24 cellular contexts compared by ENCODE assay signal in the genomic region with DNA sequence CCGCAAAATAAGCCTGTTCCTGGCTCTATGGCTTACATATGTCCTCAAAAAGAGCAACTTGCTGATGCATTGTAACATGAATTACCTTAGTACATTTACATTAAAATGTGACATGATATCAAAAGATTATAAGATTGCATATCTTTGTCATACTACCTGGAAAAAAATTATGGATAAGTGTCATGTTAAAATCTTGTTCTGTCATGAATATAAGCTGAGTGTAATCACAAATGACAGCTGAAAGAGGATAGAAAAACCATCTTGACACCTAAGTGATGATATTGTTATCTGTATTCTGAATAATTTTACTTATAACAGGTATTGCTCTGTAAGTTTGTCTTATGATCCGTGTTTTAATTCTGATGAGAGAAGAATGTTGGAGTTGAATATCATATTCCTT.
"Had no signal": no experiment of that assay in that cellular context is flagged by ENCODE, and none has a peak within 500 bp of the region (broad histone marks: within the 10 kb centered on the region; RNA-seq: fewer than 3 reads in every experiment).

No MANE protein-coding gene starts in this region.

- H3K4me3 ChIP-seq: colonic mucosa, coronary artery, dorsolateral prefrontal cortex, esophagus muscularis mucosa, esophagus squamous epithelium, gastrocnemius medialis, gastroesophageal sphincter, heart left ventricle, heart right ventricle had no signal

- H3K9me3 ChIP-seq: colonic mucosa, esophagus muscularis mucosa, gastrocnemius medialis, gastroesophageal sphincter had no signal

- H3K9me3 Mint-ChIP-seq: dendritic cell treated with granulocyte-macrophage colony-stimulating factor and Interleukin-4, amounts not matched to agents 40 ng/mL and 50 ng/mL, for 4 days had no signal

- H3K27me3 Mint-ChIP-seq: dendritic cell treated with granulocyte-macrophage colony-stimulating factor and Interleukin-4, amounts not matched to agents 40 ng/mL and 50 ng/mL, for 4 days; effector memory CD8-positive, alpha-beta T cell had no signal

- H3K36me3 ChIP-seq: colonic mucosa, esophagus muscularis mucosa, esophagus squamous epithelium, gastrocnemius medialis, gastroesophageal sphincter, heart left ventricle, heart right ventricle had no signal

- H3K27ac Mint-ChIP-seq: dendritic cell treated with granulocyte-macrophage colony-stimulating factor and Interleukin-4, amounts not matched to agents 40 ng/mL and 50 ng/mL, for 4 days; effector memory CD8-positive, alpha-beta T cell; endodermal cell had no signal

- H3K27me3 ChIP-seq: colonic mucosa, dorsolateral prefrontal cortex, esophagus muscularis mucosa, esophagus squamous epithelium, foreskin keratinocyte, gastrocnemius medialis, gastroesophageal sphincter, heart left ventricle, heart right ventricle had no signal

- H3K4me3 Mint-ChIP-seq: dendritic cell treated with granulocyte-macrophage colony-stimulating factor and Interleukin-4, amounts not matched to agents 40 ng/mL and 50 ng/mL, for 4 days; effector memory CD8-positive, alpha-beta T cell; endodermal cell had no signal

- H3K4me1 Mint-ChIP-seq: endodermal cell had no signal

- DNase-seq: colonic mucosa; cortex of kidney; dermis blood vessel endothelial cell; dorsolateral prefrontal cortex; effector CD4-positive, alpha-beta T cell; effector CD8-positive, alpha-beta T cell; effector memory CD4-positive, alpha-beta T cell; effector memory CD8-positive, alpha-beta T cell; endodermal cell; erythroblast; esophagus squamous epithelium; foreskin fibroblast; foreskin keratinocyte; foreskin melanocyte; gastrocnemius medialis; glutamatergic neuron; head of caudate nucleus; heart left ventricle; heart right ventricle had no signal

- H3K27ac ChIP-seq: colonic mucosa, coronary artery, dorsolateral prefrontal cortex, epithelial cell of prostate, esophagus muscularis mucosa, esophagus squamous epithelium, foreskin keratinocyte, gastrocnemius medialis, gastroesophageal sphincter, heart left ventricle, heart right ventricle had no signal
